ENCODE assay signal across 23 cellular contexts in genomic region chr11:46668480-46669085, GRCh38. TPM values are rescaled to one million over a fixed set of nuclear protein-coding genes. Genes with fewer than 3 reads are reported as not detected.
DNase-seq lines count a peak whose midpoint lies in the region; ATAC-seq, FAIRE-seq and TF ChIP-seq lines count a peak whose summit lies in the region.
"Had no signal": no experiment of that assay in that cellular context is flagged by ENCODE, and none has a peak within 500 bp of the region (broad histone marks: within the 10 kb centered on the region; RNA-seq: fewer than 3 reads in every experiment).

No MANE protein-coding gene starts in this region.

- H3K79me2 ChIP-seq in HepG2 (ENCODE audit: insufficient read depth, low read length), result no peaks in the 10 kb centered on the region

- POLR2A ChIA-PET in CD4-positive, alpha-beta T cell (lab: Charles Lee), result interaction anchor here (3.2 kb wide), 1 partner anchor 51 kb away, joined by 24 read pairs; the partner anchor contains the start of genes ATG13 and HARBI1
- POLR2A ChIA-PET in HepG2 (lab: Yijun Ruan, JAX), result no interaction called here

- CTCF ChIA-PET in CD4-positive, alpha-beta T cell (lab: Charles Lee), result interaction anchor here (0.7 kb wide), 1 partner anchor 52 kb away, joined by 3 read pairs; the partner anchor contains the start of genes ATG13 and HARBI1
- CTCF ChIA-PET in HepG2 (lab: Yijun Ruan, JAX; ENCODE audit: low intra/inter-chr PET ratio, low total read pairs), result no interaction called here

- BruUV-seq in HepG2 (replicated peaks; lab: Mats Ljungman, UMichigan), result no TSS peak

- 96% methylated on average over 11 of the region's 12 CpGs for WGBS in HepG2 (ENCODE audit: low lambda C conversion rate)

- in situ Hi-C loops in HepG2 (cut with HindIII; ENCODE audit: extremely low pct_ligation_motif_present, low pct_unique_long_range_greater_than_20kb), result no loop called here

- H3K27ac Mint-ChIP-seq in T-helper 1 cell treated with Interleukin-12 subunit alpha and Interleukin-12 subunit beta and Interleukin-4 antibody, amounts not matched to agents 30 μg/mL and 1 μg/mL, for 36 hours, result peak overlapping the region; percentile 36
- H3K27ac Mint-ChIP-seq in CD4-positive, alpha-beta T cell, result peak overlapping the region; percentile 80

- no peak for FAIRE-seq in HepG2 (lab: Jason Lieb, UNC)
- FAIRE-seq: astrocyte, G401.6 had no signal

- no peaks in the 10 kb centered on the region for H4K20me1 ChIP-seq in HepG2 (ENCODE audit: insufficient read depth, low read length)

- intact Hi-C loops in CD4-positive, alpha-beta T cell (cut with DNase I, micrococcal nuclease), result no loop called here
- intact Hi-C loops in posterior vena cava (cut with DNase I) (no loop called here), HepG2 (cut with micrococcal nuclease; ENCODE audit: unreplicated experiment) (no loop called here)

- no peak for TF ChIP-seq CTCF in CD4-positive, alpha-beta T cell (IDR thresholded peaks at IDR 0.05)
- TF ChIP-seq CTCF in BE2C (IDR thresholded peaks at IDR 0.05; ENCODE audit: low read depth, low read length) (no peak), HepG2 (CRISPR knock-in tag; IDR thresholded peaks at IDR 0.05) (no peak)

- no peak for TF ChIP-seq RAD21 in HepG2 (CRISPR knock-in tag; IDR thresholded peaks at IDR 0.05)

- H3K4me1 ChIP-seq in BE2C (no peaks in the 10 kb centered on the region), HepG2 (ENCODE audit: insufficient read depth, low read length) (no peaks in the 10 kb centered on the region)

- TF ChIP-seq POLR2A in HepG2 (IDR thresholded peaks at IDR 0.05; ENCODE audit: insufficient read depth in 1 of 2, low read depth in 2 of 2, low read length in 2 of 2), result no peak

- no peak for ATAC-seq in CD4-positive, alpha-beta T cell (ENCODE audit: poor library complexity)
- no peak for ATAC-seq in HepG2
- no peak for ATAC-seq in HG02798 (IDR thresholded peaks at IDR 0.05; ENCODE audit: poor library complexity, unreplicated experiment)
- ATAC-seq: esophagus mucosa; HCT116; SK-N-SH treated with all-trans-retinoic acid at 6 μM for 48 hours; stimulated activated naive CD8-positive, alpha-beta T cell treated with anti-CD3 and anti-CD28 coated beads, Interleukin-15, amount 100 ng/mL, for 72 hours had no signal

- no peaks in the 10 kb centered on the region for H3K27me3 ChIP-seq in CD4-positive, alpha-beta T cell (ENCODE audit: control insufficient read depth, insufficient read depth, low read length)
- H3K27me3 ChIP-seq in BE2C, result no peaks in the 10 kb centered on the region
- no peaks in the 10 kb centered on the region for H3K27me3 ChIP-seq in HepG2 (ENCODE audit: control insufficient read depth in 1 of 2, insufficient read depth in 2 of 2, low read length in 2 of 2)

- H3K9ac ChIP-seq in HepG2 (ENCODE audit: insufficient read depth, low read depth, low read length), result no peak overlapping the region

- DNase-seq in T-helper 1 cell (no peak), caudate nucleus (lab: John Stamatoyannopoulos, UW) (no peak), posterior vena cava (ENCODE audit: low spot score) (peak; percentile 40), BE2C (no peak), HepG2 (ENCODE audit: low spot score) (no peak)
- no peak for DNase-seq in CD4-positive, alpha-beta T cell
- DNase-seq: 8988T; activated gamma-delta T cell; DMS 273 treated with DMSO at 0.1 percent for 48 hours; effector CD8-positive, alpha-beta T cell; NCI-H510A; RPMI8226; stimulated activated CD4-positive, alpha-beta T cell treated with anti-CD3 and anti-CD28 coated beads, Interleukin-4, amount 100 ng/mL, for 24 hours; stimulated activated naive CD8-positive, alpha-beta T cell treated with anti-CD3 and anti-CD28 coated beads, Interleukin-15, amount 100 ng/mL, for 72 hours had no signal

- H3K27me3 Mint-ChIP-seq in T-helper 1 cell treated with Interleukin-12 subunit alpha and Interleukin-12 subunit beta and Interleukin-4 antibody, amounts not matched to agents 30 μg/mL and 1 μg/mL, for 36 hours (ENCODE audit: low read depth), result no peaks in the 10 kb centered on the region
- no peaks in the 10 kb centered on the region for H3K27me3 Mint-ChIP-seq in CD4-positive, alpha-beta T cell
- H3K27me3 Mint-ChIP-seq: stimulated activated naive CD8-positive, alpha-beta T cell treated with anti-CD3 and anti-CD28 coated beads, Interleukin-15, amount 100 ng/mL, for 72 hours had no signal

- no peak overlapping the region for H3K27ac ChIP-seq in CD4-positive, alpha-beta T cell (ENCODE audit: low read depth, low read length)
- peak overlapping the region; percentile 17 for H3K27ac ChIP-seq in caudate nucleus (ENCODE audit: low read depth, low read length)
- H3K27ac ChIP-seq in HepG2 (ENCODE audit: extremely low read length, insufficient read depth, low read length), result no peak overlapping the region

- no peaks in the 10 kb centered on the region for H3K9me3 Mint-ChIP-seq in T-helper 1 cell treated with Interleukin-12 subunit alpha and Interleukin-12 subunit beta and Interleukin-4 antibody, amounts not matched to agents 30 μg/mL and 1 μg/mL, for 36 hours
- H3K9me3 Mint-ChIP-seq in CD4-positive, alpha-beta T cell, result no peaks in the 10 kb centered on the region
- H3K9me3 Mint-ChIP-seq: mesothelial cell of epicardium; stimulated activated naive CD8-positive, alpha-beta T cell treated with anti-CD3 and anti-CD28 coated beads, Interleukin-15, amount 100 ng/mL, for 72 hours had no signal

- no peak overlapping the region for H3K4me2 ChIP-seq in HepG2 (ENCODE audit: low read depth, low read length)

- TF ChIP-seq EP300 in HepG2 (IDR thresholded peaks at IDR 0.05; ENCODE audit: low read depth in 2 of 2, low read length in 2 of 2), result no peak
- TF ChIP-seq EP300 in HepG2 (CRISPR knock-in tag; IDR thresholded peaks at IDR 0.05; ENCODE audit: borderline replicate concordance), result no peak

- H3K4me3 ChIP-seq in BE2C (ENCODE audit: low read depth, low read length) (no peak overlapping the region), HepG2 (replicated peaks in 1 of 3; ENCODE audit: insufficient read depth in 1 of 3, low read depth in 2 of 3, low read length in 3 of 3) (no peak overlapping the region)

- no peak overlapping the region for H2AFZ ChIP-seq in HepG2 (ENCODE audit: low read length)

- H3K36me3 Mint-ChIP-seq in T-helper 1 cell treated with Interleukin-12 subunit alpha and Interleukin-12 subunit beta and Interleukin-4 antibody, amounts not matched to agents 30 μg/mL and 1 μg/mL, for 36 hours (ENCODE audit: low read depth), result peaks cover 47% of the 10 kb centered on the region
- peaks cover 84% of the 10 kb centered on the region for H3K36me3 Mint-ChIP-seq in CD4-positive, alpha-beta T cell (ENCODE audit: low read depth)

- no peaks in the 10 kb centered on the region for H3K9me3 ChIP-seq in CD4-positive, alpha-beta T cell (ENCODE audit: control insufficient read depth, low read length)
- H3K9me3 ChIP-seq in BE2C, result no peaks in the 10 kb centered on the region
- H3K9me3 ChIP-seq in HepG2 (ENCODE audit: low read length), result no peaks in the 10 kb centered on the region

- peaks cover 34% of the 10 kb centered on the region for H3K4me1 Mint-ChIP-seq in T-helper 1 cell treated with Interleukin-12 subunit alpha and Interleukin-12 subunit beta and Interleukin-4 antibody, amounts not matched to agents 30 μg/mL and 1 μg/mL, for 36 hours (ENCODE audit: low read depth)
- H3K4me1 Mint-ChIP-seq in CD4-positive, alpha-beta T cell (ENCODE audit: low read depth), result peaks cover 48% of the 10 kb centered on the region

- no peak overlapping the region for H3K4me3 Mint-ChIP-seq in T-helper 1 cell treated with Interleukin-12 subunit alpha and Interleukin-12 subunit beta and Interleukin-4 antibody, amounts not matched to agents 30 μg/mL and 1 μg/mL, for 36 hours
- H3K4me3 Mint-ChIP-seq in CD4-positive, alpha-beta T cell, result no peak overlapping the region
- H3K4me3 Mint-ChIP-seq: mesothelial cell of epicardium; stimulated activated naive CD8-positive, alpha-beta T cell treated with anti-CD3 and anti-CD28 coated beads, Interleukin-15, amount 100 ng/mL, for 72 hours had no signal

- H3K36me3 ChIP-seq in BE2C (no peaks in the 10 kb centered on the region), HepG2 (replicated peaks in 1 of 2; ENCODE audit: control insufficient read depth in 1 of 2, insufficient read depth in 2 of 2, low read length in 2 of 2) (peaks cover 47 to 86% of the 10 kb centered on the region in 2 experiments)

RNA-seq across cellular contexts. Expression of gene ARHGAP1, which starts 31.8 kb away (rescaled TPM):
- total RNA-seq in CD4-positive, alpha-beta T cell, result 10 to 100 TPM; 33.7 to 36.3 TPM
- 100 to 1,000 TPM; 265 to 283 TPM for total RNA-seq in posterior vena cava
- polyA plus RNA-seq in BE2C (2012; ENCODE audit: insufficient read depth, insufficient read length, low read depth), result 11.3 TPM
- total RNA-seq in HepG2 (2016; rRNA removed; fragmentation: Illumina TruSeq; extraction: Trizol), result 18.6 and 22.4 TPM in 2 replicates
- 2.2 and 2.6 TPM in 2 replicates for total RNA-seq in HepG2 (2016; cell fraction: cytosol; rRNA removed; fragmentation: Illumina TruSeq; extraction: Trizol; ENCODE audit: low read depth)
- total RNA-seq in HepG2 (2016; cell fraction: insoluble cytoplasmic fraction; rRNA removed; fragmentation: Illumina TruSeq; extraction: Trizol), result 17.2 and 17.3 TPM in 2 replicates
- total RNA-seq in HepG2 (2016; cell fraction: membrane; rRNA removed; fragmentation: Illumina TruSeq; extraction: Trizol), result 7.4 and 7.6 TPM in 2 replicates
- 19.5 and 19.8 TPM in 2 replicates for total RNA-seq in HepG2 (2016; cell fraction: nucleus; rRNA removed; fragmentation: Illumina TruSeq; extraction: Trizol)
- polyA plus RNA-seq in HepG2 (2011; rRNA removed), result 30.3 and 30.7 TPM in 2 replicates
- polyA plus RNA-seq in HepG2 (2011; cell fraction: cytosol; rRNA removed), result 11.4 and 13.8 TPM in 2 replicates
- 35.4 and 37.1 TPM in 2 replicates for polyA plus RNA-seq in HepG2 (2011; cell fraction: nucleus; rRNA removed)
- polyA plus RNA-seq in HepG2 (2012), result 17.6 and 26.9 TPM in 2 replicates
- 1.6 and 1.9 TPM in 2 replicates for polyA plus RNA-seq in HepG2 (2016; cell fraction: cytosol; fragmentation: Illumina TruSeq; extraction: Trizol; ENCODE audit: low read depth)
- 20.3 and 30.3 TPM in 2 replicates for polyA plus RNA-seq in HepG2 (2016; cell fraction: insoluble cytoplasmic fraction; fragmentation: Illumina TruSeq; extraction: Trizol; ENCODE audit: low read depth)
- 5.0 and 6.0 TPM in 2 replicates for polyA plus RNA-seq in HepG2 (2016; cell fraction: membrane; fragmentation: Illumina TruSeq; extraction: Trizol; ENCODE audit: low read depth)
- polyA plus RNA-seq in HepG2 (2016; cell fraction: nucleus; fragmentation: Illumina TruSeq; extraction: Trizol; ENCODE audit: insufficient read depth, low read depth), result 34.1 and 41.6 TPM in 2 replicates
- polyA minus RNA-seq in HepG2 (2011; rRNA and poly(A)+ RNA removed; ENCODE audit: low replicate concordance), result 57.4 and 70.9 TPM in 2 replicates
- polyA minus RNA-seq in HepG2 (2011; cell fraction: cytosol; rRNA and poly(A)+ RNA removed), result 31.2 and 36.9 TPM in 2 replicates
- polyA minus RNA-seq in HepG2 (2011; cell fraction: nucleus; rRNA and poly(A)+ RNA removed), result 17.0 and 22.0 TPM in 2 replicates

RNA-seq across cellular contexts. Expression of gene ZNF408, which starts 32.2 kb away (rescaled TPM):
- total RNA-seq in CD4-positive, alpha-beta T cell, result 10 to 100 TPM; 22.7 to 23.0 TPM
- total RNA-seq in posterior vena cava (1 to 10 TPM; 5.4 to 5.7 TPM), HepG2 (2016; rRNA removed; fragmentation: Illumina TruSeq; extraction: Trizol) (8.3 and 12.5 TPM in 2 replicates)
- 52.9 TPM for polyA plus RNA-seq in BE2C (2012; ENCODE audit: insufficient read depth, insufficient read length, low read depth)
- 12.1 and 12.2 TPM in 2 replicates for total RNA-seq in HepG2 (2016; cell fraction: cytosol; rRNA removed; fragmentation: Illumina TruSeq; extraction: Trizol; ENCODE audit: low read depth)
- total RNA-seq in HepG2 (2016; cell fraction: insoluble cytoplasmic fraction; rRNA removed; fragmentation: Illumina TruSeq; extraction: Trizol), result 6.9 and 11.8 TPM in 2 replicates
- 4.8 TPM in 2 replicates for total RNA-seq in HepG2 (2016; cell fraction: membrane; rRNA removed; fragmentation: Illumina TruSeq; extraction: Trizol)
- 12.2 and 12.7 TPM in 2 replicates for total RNA-seq in HepG2 (2016; cell fraction: nucleus; rRNA removed; fragmentation: Illumina TruSeq; extraction: Trizol)
- 11.2 and 15.6 TPM in 2 replicates for polyA plus RNA-seq in HepG2 (2011; rRNA removed)
- 7.2 and 10.7 TPM in 2 replicates for polyA plus RNA-seq in HepG2 (2011; cell fraction: cytosol; rRNA removed)
- polyA plus RNA-seq in HepG2 (2011; cell fraction: nucleus; rRNA removed), result 29.5 and 29.9 TPM in 2 replicates
- polyA plus RNA-seq in HepG2 (2012), result 7.6 and 9.9 TPM in 2 replicates
- 1.7 and 2.3 TPM in 2 replicates for polyA plus RNA-seq in HepG2 (2016; cell fraction: cytosol; fragmentation: Illumina TruSeq; extraction: Trizol; ENCODE audit: low read depth)
- polyA plus RNA-seq in HepG2 (2016; cell fraction: insoluble cytoplasmic fraction; fragmentation: Illumina TruSeq; extraction: Trizol; ENCODE audit: low read depth), result 8.7 and 9.3 TPM in 2 replicates
- 3.3 and 3.7 TPM in 2 replicates for polyA plus RNA-seq in HepG2 (2016; cell fraction: membrane; fragmentation: Illumina TruSeq; extraction: Trizol; ENCODE audit: low read depth)
- 27.1 and 29.0 TPM in 2 replicates for polyA plus RNA-seq in HepG2 (2016; cell fraction: nucleus; fragmentation: Illumina TruSeq; extraction: Trizol; ENCODE audit: insufficient read depth, low read depth)
- 15.2 and 22.6 TPM in 2 replicates for polyA minus RNA-seq in HepG2 (2011; rRNA and poly(A)+ RNA removed; ENCODE audit: low replicate concordance)
- polyA minus RNA-seq in HepG2 (2011; cell fraction: cytosol; rRNA and poly(A)+ RNA removed), result 6.3 and 9.7 TPM in 2 replicates
- 16.9 and 17.4 TPM in 2 replicates for polyA minus RNA-seq in HepG2 (2011; cell fraction: nucleus; rRNA and poly(A)+ RNA removed)

RNA-seq across cellular contexts. Expression of gene F2, which starts 50.4 kb away (rescaled TPM):
- total RNA-seq in CD4-positive, alpha-beta T cell, result not detected
- total RNA-seq in posterior vena cava (not detected), HepG2 (2016; rRNA removed; fragmentation: Illumina TruSeq; extraction: Trizol) (110 and 330 TPM in 2 replicates)
- not detected for polyA plus RNA-seq in BE2C (2012; ENCODE audit: insufficient read depth, insufficient read length, low read depth)
- total RNA-seq in HepG2 (2016; cell fraction: cytosol; rRNA removed; fragmentation: Illumina TruSeq; extraction: Trizol; ENCODE audit: low read depth), result 32.5 and 33.6 TPM in 2 replicates
- total RNA-seq in HepG2 (2016; cell fraction: insoluble cytoplasmic fraction; rRNA removed; fragmentation: Illumina TruSeq; extraction: Trizol), result 93.3 and 344 TPM in 2 replicates
- 41.4 and 43.0 TPM in 2 replicates for total RNA-seq in HepG2 (2016; cell fraction: membrane; rRNA removed; fragmentation: Illumina TruSeq; extraction: Trizol)
- 288 and 346 TPM in 2 replicates for total RNA-seq in HepG2 (2016; cell fraction: nucleus; rRNA removed; fragmentation: Illumina TruSeq; extraction: Trizol)
- polyA plus RNA-seq in HepG2 (2011; rRNA removed), result 801 and 1,074 TPM in 2 replicates
- 955 and 1,075 TPM in 2 replicates for polyA plus RNA-seq in HepG2 (2011; cell fraction: cytosol; rRNA removed)
- 1,042 and 1,045 TPM in 2 replicates for polyA plus RNA-seq in HepG2 (2011; cell fraction: nucleus; rRNA removed)
- polyA plus RNA-seq in HepG2 (2012), result 447 and 558 TPM in 2 replicates
- 25.3 and 27.2 TPM in 2 replicates for polyA plus RNA-seq in HepG2 (2016; cell fraction: cytosol; fragmentation: Illumina TruSeq; extraction: Trizol; ENCODE audit: low read depth)
- polyA plus RNA-seq in HepG2 (2016; cell fraction: insoluble cytoplasmic fraction; fragmentation: Illumina TruSeq; extraction: Trizol; ENCODE audit: low read depth), result 93.3 and 115 TPM in 2 replicates
- polyA plus RNA-seq in HepG2 (2016; cell fraction: membrane; fragmentation: Illumina TruSeq; extraction: Trizol; ENCODE audit: low read depth), result 30.7 and 34.2 TPM in 2 replicates
- 450 and 474 TPM in 2 replicates for polyA plus RNA-seq in HepG2 (2016; cell fraction: nucleus; fragmentation: Illumina TruSeq; extraction: Trizol; ENCODE audit: insufficient read depth, low read depth)
- 0.51 and 1,039 TPM in 2 replicates for polyA minus RNA-seq in HepG2 (2011; rRNA and poly(A)+ RNA removed; ENCODE audit: low replicate concordance)
- polyA minus RNA-seq in HepG2 (2011; cell fraction: cytosol; rRNA and poly(A)+ RNA removed), result 289 and 363 TPM in 2 replicates
- polyA minus RNA-seq in HepG2 (2011; cell fraction: nucleus; rRNA and poly(A)+ RNA removed), result 449 and 482 TPM in 2 replicates
- total RNA-seq: esophagus mucosa, mesothelial cell of epicardium, urinary bladder had no signal

RNA-seq across cellular contexts. Expression of gene ATG13, which starts 51.2 kb away (rescaled TPM):
- total RNA-seq in CD4-positive, alpha-beta T cell, result 100 to 1,000 TPM in 1 of 2 experiments, 10 to 100 TPM in 1; 95.7 to 102 TPM
- total RNA-seq in posterior vena cava (10 to 100 TPM; 40.8 to 52.9 TPM), HepG2 (2016; rRNA removed; fragmentation: Illumina TruSeq; extraction: Trizol) (55.0 and 61.8 TPM in 2 replicates)
- 63.4 TPM for polyA plus RNA-seq in BE2C (2012; ENCODE audit: insufficient read depth, insufficient read length, low read depth)
- total RNA-seq in HepG2 (2016; cell fraction: cytosol; rRNA removed; fragmentation: Illumina TruSeq; extraction: Trizol; ENCODE audit: low read depth), result 13.7 and 14.5 TPM in 2 replicates
- total RNA-seq in HepG2 (2016; cell fraction: insoluble cytoplasmic fraction; rRNA removed; fragmentation: Illumina TruSeq; extraction: Trizol), result 58.5 and 64.2 TPM in 2 replicates
- 46.2 and 49.5 TPM in 2 replicates for total RNA-seq in HepG2 (2016; cell fraction: membrane; rRNA removed; fragmentation: Illumina TruSeq; extraction: Trizol)
- 30.0 and 38.4 TPM in 2 replicates for total RNA-seq in HepG2 (2016; cell fraction: nucleus; rRNA removed; fragmentation: Illumina TruSeq; extraction: Trizol)
- 76.3 and 77.3 TPM in 2 replicates for polyA plus RNA-seq in HepG2 (2011; rRNA removed)
- 56.1 and 62.7 TPM in 2 replicates for polyA plus RNA-seq in HepG2 (2011; cell fraction: cytosol; rRNA removed)
- 84.0 and 100 TPM in 2 replicates for polyA plus RNA-seq in HepG2 (2011; cell fraction: nucleus; rRNA removed)
- 38.3 and 43.7 TPM in 2 replicates for polyA plus RNA-seq in HepG2 (2012)
- polyA plus RNA-seq in HepG2 (2016; cell fraction: cytosol; fragmentation: Illumina TruSeq; extraction: Trizol; ENCODE audit: low read depth), result 10.8 and 11.5 TPM in 2 replicates
- 62.7 and 66.3 TPM in 2 replicates for polyA plus RNA-seq in HepG2 (2016; cell fraction: insoluble cytoplasmic fraction; fragmentation: Illumina TruSeq; extraction: Trizol; ENCODE audit: low read depth)
- polyA plus RNA-seq in HepG2 (2016; cell fraction: membrane; fragmentation: Illumina TruSeq; extraction: Trizol; ENCODE audit: low read depth), result 31.9 and 39.2 TPM in 2 replicates
- 48.8 and 53.2 TPM in 2 replicates for polyA plus RNA-seq in HepG2 (2016; cell fraction: nucleus; fragmentation: Illumina TruSeq; extraction: Trizol; ENCODE audit: insufficient read depth, low read depth)
- 156 and 179 TPM in 2 replicates for polyA minus RNA-seq in HepG2 (2011; rRNA and poly(A)+ RNA removed; ENCODE audit: low replicate concordance)
- 39.7 and 48.5 TPM in 2 replicates for polyA minus RNA-seq in HepG2 (2011; cell fraction: cytosol; rRNA and poly(A)+ RNA removed)
- 55.7 and 65.5 TPM in 2 replicates for polyA minus RNA-seq in HepG2 (2011; cell fraction: nucleus; rRNA and poly(A)+ RNA removed)

RNA-seq across cellular contexts. Expression of gene HARBI1, which starts 51.6 kb away (rescaled TPM):
- total RNA-seq in CD4-positive, alpha-beta T cell, result 10 to 100 TPM; 18.2 to 18.7 TPM
- total RNA-seq in posterior vena cava, result 1 to 10 TPM; 3.5 to 3.9 TPM
- polyA plus RNA-seq in BE2C (2012; ENCODE audit: insufficient read depth, insufficient read length, low read depth), result 2.1 TPM
- 4.8 and 6.9 TPM in 2 replicates for total RNA-seq in HepG2 (2016; rRNA removed; fragmentation: Illumina TruSeq; extraction: Trizol)
- total RNA-seq in HepG2 (2016; cell fraction: cytosol; rRNA removed; fragmentation: Illumina TruSeq; extraction: Trizol; ENCODE audit: low read depth), result 1.5 and 2.1 TPM in 2 replicates
- total RNA-seq in HepG2 (2016; cell fraction: insoluble cytoplasmic fraction; rRNA removed; fragmentation: Illumina TruSeq; extraction: Trizol), result 4.6 and 6.5 TPM in 2 replicates
- 4.0 and 4.8 TPM in 2 replicates for total RNA-seq in HepG2 (2016; cell fraction: membrane; rRNA removed; fragmentation: Illumina TruSeq; extraction: Trizol)
- total RNA-seq in HepG2 (2016; cell fraction: nucleus; rRNA removed; fragmentation: Illumina TruSeq; extraction: Trizol), result 1.5 and 3.2 TPM in 2 replicates
- polyA plus RNA-seq in HepG2 (2011; rRNA removed), result 2.5 and 3.0 TPM in 2 replicates
- polyA plus RNA-seq in HepG2 (2011; cell fraction: cytosol; rRNA removed), result 1.7 and 2.6 TPM in 2 replicates
- 2.5 and 3.5 TPM in 2 replicates for polyA plus RNA-seq in HepG2 (2011; cell fraction: nucleus; rRNA removed)
- polyA plus RNA-seq in HepG2 (2012), result 2.4 and 2.6 TPM in 2 replicates
- 0.31 and 0.55 TPM in 2 replicates for polyA plus RNA-seq in HepG2 (2016; cell fraction: cytosol; fragmentation: Illumina TruSeq; extraction: Trizol; ENCODE audit: low read depth)
- 4.2 and 4.6 TPM in 2 replicates for polyA plus RNA-seq in HepG2 (2016; cell fraction: insoluble cytoplasmic fraction; fragmentation: Illumina TruSeq; extraction: Trizol; ENCODE audit: low read depth)
- polyA plus RNA-seq in HepG2 (2016; cell fraction: membrane; fragmentation: Illumina TruSeq; extraction: Trizol; ENCODE audit: low read depth), result 1.1 and 1.2 TPM in 2 replicates
- polyA plus RNA-seq in HepG2 (2016; cell fraction: nucleus; fragmentation: Illumina TruSeq; extraction: Trizol; ENCODE audit: insufficient read depth, low read depth), result 1.9 and 3.3 TPM in 2 replicates
- 4.5 and 8.3 TPM in 2 replicates for polyA minus RNA-seq in HepG2 (2011; rRNA and poly(A)+ RNA removed; ENCODE audit: low replicate concordance)
- 2.2 TPM in 2 replicates for polyA minus RNA-seq in HepG2 (2011; cell fraction: cytosol; rRNA and poly(A)+ RNA removed)
- 2.2 and 4.4 TPM in 2 replicates for polyA minus RNA-seq in HepG2 (2011; cell fraction: nucleus; rRNA and poly(A)+ RNA removed)

Comparison
In these comparisons a context has a peak if more than half of its experiments do, and no peak if none do; other contexts are left out.
1. RNA of gene ARHGAP1, which starts 31.8 kb away (total RNA-seq): 265 to 283 TPM in posterior vena cava; 33.7 to 36.3 TPM in CD4-positive, alpha-beta T cell and 2.2 to 22.4 TPM in HepG2; every median in the first group is over 4 times any median in the second.
2. RNA of gene F2, which starts 50.4 kb away (total RNA-seq): 32.5 to 346 TPM in HepG2; not detected in posterior vena cava and not detected in CD4-positive, alpha-beta T cell; every median in the first group is over 10 times any median in the second.